Comparison of ENCODE assay signal across 8 cellular contexts in genomic region chr5:59768204-59769040, GRCh38.
DNase-seq lines count a peak whose midpoint lies in the region; ATAC-seq and TF ChIP-seq lines count a peak whose summit lies in the region.

No MANE protein-coding gene starts in this region.

- no peak overlapping the region for H3K27ac ChIP-seq in CD8-positive, alpha-beta memory T cell (ENCODE audit: low read depth, low read length)
- H3K27ac ChIP-seq in GM23338 (ENCODE audit: low read depth) (no peak overlapping the region), heart right ventricle (peak overlapping the region in 6 of 10 donors; percentile 16 to 70 (median 44)), parathyroid adenoma (no peak overlapping the region)

- H3K9ac ChIP-seq in parathyroid adenoma: no peak overlapping the region

- no peaks in the 10 kb centered on the region for H3K9me2 ChIP-seq in GM23338 (ENCODE audit: insufficient read depth)

- H3K4me3 Mint-ChIP-seq in CD8-positive, alpha-beta memory T cell: peak overlapping the region in 2 of 7 donors; percentile 4 to 34
- peak overlapping the region; percentile 75 for H3K4me3 Mint-ChIP-seq in GM23338
- H3K4me3 Mint-ChIP-seq in activated naive CD4-positive, alpha-beta T cell treated with anti-CD3 and anti-CD28 coated beads, Interleukin-2, amount 50 U/mL, for 24 hours: peak overlapping the region; percentile 80

- peak overlapping the region in 1 of 8 donors; percentile 31 for H3K27ac Mint-ChIP-seq in CD8-positive, alpha-beta memory T cell
- no peak overlapping the region; the same call in 1 of the 2 replicates for H3K27ac Mint-ChIP-seq in GM23338
- H3K27ac Mint-ChIP-seq in activated naive CD4-positive, alpha-beta T cell treated with anti-CD3 and anti-CD28 coated beads, Interleukin-2, amount 50 U/mL, for 24 hours: peak overlapping the region; percentile 61

- no peak for DNase-seq in CD8-positive, alpha-beta memory T cell
- DNase-seq in GM23338 (ENCODE audit: low spot score) (peak; percentile 81), NCI-H2227 treated with DMSO at 0.1 percent for 48 hours (lab: John Stamatoyannopoulos, UW) (peak; percentile 63), heart right ventricle (peak; percentile 29 to 56), activated gamma-delta T cell (lab: John Stamatoyannopoulos, UW) (no peak)

- H3K4me2 ChIP-seq in GM23338 (peak overlapping the region; percentile 96), parathyroid adenoma (ENCODE audit: low read length) (peak overlapping the region; percentile 92)

- H3K36me3 ChIP-seq in CD8-positive, alpha-beta memory T cell (ENCODE audit: insufficient read depth, low read length): no peaks in the 10 kb centered on the region
- H3K36me3 ChIP-seq in GM23338 (ENCODE audit: insufficient read depth) (no peaks in the 10 kb centered on the region), heart right ventricle (no peaks in the 10 kb centered on the region), parathyroid adenoma (ENCODE audit: control insufficient read depth, insufficient read depth, low read length) (no peaks in the 10 kb centered on the region)

- ATAC-seq in GM23338 (peak; percentile 94), heart right ventricle (peak; percentile 58 to 94 (median 81)), GM21717 (IDR thresholded peaks at IDR 0.05; ENCODE audit: unreplicated experiment) (no peak)

- POLR2A ChIA-PET in CD8-positive, alpha-beta memory T cell (lab: Charles Lee): no interaction called here

- CTCF ChIA-PET in CD8-positive, alpha-beta memory T cell (lab: Charles Lee): interaction anchor here (1.5 kb wide), 1 partner anchor 10 kb away, joined by 3 read pairs; no protein-coding TSS in a partner anchor

- H2AFZ ChIP-seq in GM23338 (peak overlapping the region; percentile 99), parathyroid adenoma (peak overlapping the region; percentile 48)

- no peaks in the 10 kb centered on the region for H3F3A ChIP-seq in GM23338 (replicated peaks; ENCODE audit: low read depth)

- no peaks in the 10 kb centered on the region for H3K9me3 ChIP-seq in CD8-positive, alpha-beta memory T cell (ENCODE audit: low read length)
- H3K9me3 ChIP-seq in heart right ventricle (no peaks in the 10 kb centered on the region), parathyroid adenoma (ENCODE audit: control insufficient read depth, low read length) (no peaks in the 10 kb centered on the region)

- H3K27me3 ChIP-seq in CD8-positive, alpha-beta memory T cell (ENCODE audit: insufficient read depth, low read length, poor library complexity, severe bottlenecking): peaks cover 4% of the 10 kb centered on the region
- H3K27me3 ChIP-seq in GM23338 (ENCODE audit: insufficient read depth) (peaks cover 35% of the 10 kb centered on the region), heart right ventricle (peaks cover 0 to 46% (median 30%) of the 10 kb centered on the region in 7 donors), parathyroid adenoma (ENCODE audit: control insufficient read depth, insufficient read depth, low read length) (no peaks in the 10 kb centered on the region)

- H3K27me3 Mint-ChIP-seq in CD8-positive, alpha-beta memory T cell: peaks cover 18 to 49% of the 10 kb centered on the region in 2 donors
- peaks cover 20% of the 10 kb centered on the region for H3K27me3 Mint-ChIP-seq in GM23338 (ENCODE audit: insufficient read depth, low read depth, poor library complexity)
- H3K27me3 Mint-ChIP-seq in activated naive CD4-positive, alpha-beta T cell treated with anti-CD3 and anti-CD28 coated beads, Interleukin-2, amount 50 U/mL, for 24 hours: peaks cover 24% of the 10 kb centered on the region

- H3K79me2 ChIP-seq in GM23338 (replicated peaks; ENCODE audit: insufficient read depth): no peaks in the 10 kb centered on the region
- H3K79me2 ChIP-seq in parathyroid adenoma: no peaks in the 10 kb centered on the region

- H3K4me1 ChIP-seq in CD8-positive, alpha-beta memory T cell (ENCODE audit: insufficient read depth, low read length): no peaks in the 10 kb centered on the region
- H3K4me1 ChIP-seq in GM23338 (ENCODE audit: insufficient read depth) (peaks cover 8% of the 10 kb centered on the region), heart right ventricle (peaks cover 0 to 28% (median 13%) of the 10 kb centered on the region in 9 donors), parathyroid adenoma (no peaks in the 10 kb centered on the region)

- H3K4me1 Mint-ChIP-seq in CD8-positive, alpha-beta memory T cell: peaks cover 7 to 14% (median 11%) of the 10 kb centered on the region in 3 donors
- H3K4me1 Mint-ChIP-seq in GM23338: peaks cover 17% of the 10 kb centered on the region
- H3K4me1 Mint-ChIP-seq in activated naive CD4-positive, alpha-beta T cell treated with anti-CD3 and anti-CD28 coated beads, Interleukin-2, amount 50 U/mL, for 24 hours: peaks cover 12% of the 10 kb centered on the region

- H3K36me3 Mint-ChIP-seq in CD8-positive, alpha-beta memory T cell: no peaks in the 10 kb centered on the region
- no peaks in the 10 kb centered on the region for H3K36me3 Mint-ChIP-seq in GM23338 (ENCODE audit: low read depth)
- H3K36me3 Mint-ChIP-seq in activated naive CD4-positive, alpha-beta T cell treated with anti-CD3 and anti-CD28 coated beads, Interleukin-2, amount 50 U/mL, for 24 hours: no peaks in the 10 kb centered on the region

- WGBS in heart right ventricle, 2 donors: 1 to 3% methylated on average over 38 of the region's 38 CpGs

- TF ChIP-seq CTCF in GM23338 (conservative IDR thresholded peaks at IDR 0.05; ENCODE audit: low read depth in 2 of 2): no peak
- TF ChIP-seq CTCF in heart right ventricle (IDR thresholded peaks at IDR 0.05): no peak
- no peak for TF ChIP-seq CTCF in parathyroid adenoma (IDR thresholded peaks at IDR 0.05)

- H3K9me3 Mint-ChIP-seq in CD8-positive, alpha-beta memory T cell: no peaks in the 10 kb centered on the region
- no peaks in the 10 kb centered on the region for H3K9me3 Mint-ChIP-seq in GM23338
- no peaks in the 10 kb centered on the region for H3K9me3 Mint-ChIP-seq in activated naive CD4-positive, alpha-beta T cell treated with anti-CD3 and anti-CD28 coated beads, Interleukin-2, amount 50 U/mL, for 24 hours

- H4K20me1 ChIP-seq in GM23338 (replicated peaks; ENCODE audit: insufficient read depth): no peaks in the 10 kb centered on the region

- peak overlapping the region; percentile 9 for H3K4me3 ChIP-seq in CD8-positive, alpha-beta memory T cell (ENCODE audit: low read length)
- H3K4me3 ChIP-seq in GM23338: peak overlapping the region; percentile 68
- peak overlapping the region; percentile 24 to 71 (median 56) for H3K4me3 ChIP-seq in heart right ventricle
- H3K4me3 ChIP-seq in parathyroid adenoma (ENCODE audit: low read depth, low read length): peak overlapping the region; percentile 58

- intact Hi-C loops in heart right ventricle (cut with DNase I): loop anchor here in 1 of 10 donors (2.0 kb wide), 1 partner anchor 22 kb away; no protein-coding TSS in a partner anchor

TF ChIP-seq in GM23338, 12 proteins besides CTCF, POLR2A, EP300 and RAD21 (continues in another document):
- no peak for TF ChIP-seq EZH2phosphoT487 (IDR thresholded peaks at IDR 0.05; ENCODE audit: unreplicated experiment)
- no peak for TF ChIP-seq ZNF331 (CRISPR knock-in tag; IDR thresholded peaks at IDR 0.05; ENCODE audit: low read depth)
- TF ChIP-seq JUNB (IDR thresholded peaks at IDR 0.05; ENCODE audit: unreplicated experiment): no peak
- no peak for TF ChIP-seq EZH2 (IDR thresholded peaks at IDR 0.05; ENCODE audit: low read depth, unreplicated experiment)
- no peak for TF ChIP-seq CREB1 (CRISPR knock-in tag; IDR thresholded peaks at IDR 0.05; ENCODE audit: low read depth)
- no peak for TF ChIP-seq ETS1 (IDR thresholded peaks at IDR 0.05)
- no peak for TF ChIP-seq NANOG (IDR thresholded peaks at IDR 0.05; ENCODE audit: borderline replicate concordance)

Comparison
In these comparisons a context has a peak if more than half of its experiments do, and no peak if none do; other contexts are left out.
1. DNase-seq: peak in GM23338 (single experiment), NCI-H2227 treated with DMSO at 0.1 percent for 48 hours (single experiment) and heart right ventricle (2 of 2); none in CD8-positive, alpha-beta memory T cell (0 of 5) and activated gamma-delta T cell (single experiment).
2. H3K27ac ChIP-seq: peak in heart right ventricle (6 of 10); none in CD8-positive, alpha-beta memory T cell (single experiment), GM23338 (single experiment) and parathyroid adenoma (single experiment).
3. H3K4me3 ChIP-seq: peak in every context shown above with its lines; median percentile 68 in GM23338; 58 in parathyroid adenoma; 56 in heart right ventricle; 9 in CD8-positive, alpha-beta memory T cell.